Comparison of ENCODE assay signal across 3 cellular contexts in genomic region chr6:71892641-71893040, GRCh38.
"Had no signal": no experiment of that assay in that cellular context is flagged by ENCODE, and none has a peak within 500 bp of the region (broad histone marks: within the 10 kb centered on the region; RNA-seq: fewer than 3 reads in every experiment).

No MANE protein-coding gene starts in this region.

- DNase-seq: GDM1, GF-D8 had no signal

- ATAC-seq: GM12878 had no signal
